Comparison of ENCODE assay signal across 8 cellular contexts in genomic region chr10:22475857-22476600, GRCh38.
A peak's percentile ranks its signal among the peaks of the same experiment; 100 is the strongest.
DNase-seq lines count a peak whose midpoint lies in the region; ATAC-seq and TF ChIP-seq lines count a peak whose summit lies in the region.

No MANE protein-coding gene starts in this region.

- H3K4me1 Mint-ChIP-seq in naive thymus-derived CD4-positive, alpha-beta T cell = peaks cover 5 to 25% (median 17%) of the 10 kb centered on the region in 7 donors

- no peak for TF ChIP-seq CTCF in Panc1 (IDR thresholded peaks at IDR 0.05)
- TF ChIP-seq CTCF in tibial nerve (IDR thresholded peaks at IDR 0.05) = no peak

- in situ Hi-C loops in Panc1 (cut with HindIII; ENCODE audit: low pct_unique_long_range_greater_than_20kb, low sequenced_read_pairs) = no loop called here

- CTCF ChIA-PET in Panc1 (lab: Charles Lee) = no interaction called here
- CTCF ChIA-PET in naive thymus-derived CD4-positive, alpha-beta T cell (lab: Charles Lee) = no interaction called here

- H3K4me3 ChIP-seq in Panc1 (ENCODE audit: low read depth in 2 of 2, low read length in 2 of 2) (peak overlapping the region; percentile 32 to 57), duodenal mucosa (ENCODE audit: low read depth in 1 of 2, low read length in 2 of 2) (peak overlapping the region; percentile 50 to 54), tibial nerve (peak overlapping the region; percentile 26 to 52 (median 40))
- peak overlapping the region; percentile 12 for H3K4me3 ChIP-seq in naive thymus-derived CD4-positive, alpha-beta T cell (ENCODE audit: low read length)

- H3K4me3 Mint-ChIP-seq in naive thymus-derived CD4-positive, alpha-beta T cell = peak overlapping the region; percentile 82 to 95 (median 88)

- peaks cover 23% of the 10 kb centered on the region for H3K27me3 ChIP-seq in Panc1 (ENCODE audit: control insufficient read depth, insufficient read depth, low read length)
- peaks cover 43 to 58% of the 10 kb centered on the region in 2 donors for H3K27me3 ChIP-seq in duodenal mucosa (ENCODE audit: control insufficient read depth in 1 of 2, insufficient read depth in 2 of 2, low read length in 2 of 2)
- peaks cover 26 to 29% of the 10 kb centered on the region in 2 donors for H3K27me3 ChIP-seq in naive thymus-derived CD4-positive, alpha-beta T cell (ENCODE audit: control insufficient read depth in 2 of 2, insufficient read depth in 2 of 2, low read length in 2 of 2)
- H3K27me3 ChIP-seq in tibial nerve = peaks cover 0 to 68% of the 10 kb centered on the region in 2 donors

- peaks cover 0 to 1% (median 0%) of the 10 kb centered on the region in 11 donors for H3K9me3 Mint-ChIP-seq in naive thymus-derived CD4-positive, alpha-beta T cell

- H3K9me3 ChIP-seq in Panc1 (ENCODE audit: control insufficient read depth, insufficient read depth, low read depth, low read length) = no peaks in the 10 kb centered on the region
- H3K9me3 ChIP-seq in duodenal mucosa (ENCODE audit: control insufficient read depth in 1 of 2, low read length in 2 of 2) = no peaks in the 10 kb centered on the region
- H3K9me3 ChIP-seq in naive thymus-derived CD4-positive, alpha-beta T cell (ENCODE audit: control insufficient read depth in 2 of 3, low read length in 3 of 3) = no peaks in the 10 kb centered on the region
- no peaks in the 10 kb centered on the region for H3K9me3 ChIP-seq in tibial nerve

- peaks cover 58 to 69% (median 66%) of the 10 kb centered on the region in 5 donors for H3K27me3 Mint-ChIP-seq in naive thymus-derived CD4-positive, alpha-beta T cell

- BruUV-seq in Panc1 (replicated peaks; lab: Mats Ljungman, UMichigan) = no TSS peak

- H3K27ac Mint-ChIP-seq in naive thymus-derived CD4-positive, alpha-beta T cell = peak overlapping the region in 2 of 9 donors; percentile 15 to 80

- whole genome bisulfite sequencing in tibial nerve, 2 donors = 1 to 2% methylated on average over 50 to 83 of the region's 85 CpGs

- intact Hi-C loops in Panc1 (cut with micrococcal nuclease; ENCODE audit: unreplicated experiment) = no loop called here
- intact Hi-C loops in naive thymus-derived CD4-positive, alpha-beta T cell (cut with micrococcal nuclease) = loop anchor here (2.0 to 5.0 kb wide), 2 partner anchors 39 to 134 kb away; no protein-coding TSS in a partner anchor

- POLR2A ChIA-PET in Panc1 (lab: Charles Lee) = no interaction called here
- POLR2A ChIA-PET in naive thymus-derived CD4-positive, alpha-beta T cell (lab: Charles Lee) = no interaction called here

- H3K4me1 ChIP-seq in Panc1 (ENCODE audit: control insufficient read depth, insufficient read depth, low read length) (no peaks in the 10 kb centered on the region), duodenal mucosa (ENCODE audit: control insufficient read depth in 1 of 2, insufficient read depth in 2 of 2, low read length in 2 of 2) (peaks cover 0 to 18% of the 10 kb centered on the region in 2 donors), tibial nerve (peaks cover 0 to 26% (median 12%) of the 10 kb centered on the region in 4 donors)
- peaks cover 6 to 7% of the 10 kb centered on the region in 2 donors for H3K4me1 ChIP-seq in naive thymus-derived CD4-positive, alpha-beta T cell (ENCODE audit: control insufficient read depth in 2 of 2, insufficient read depth in 2 of 2, low read length in 2 of 2)

- H3K36me3 Mint-ChIP-seq in naive thymus-derived CD4-positive, alpha-beta T cell = peaks cover 0 to 4% (median 0%) of the 10 kb centered on the region in 5 donors

- H3K36me3 ChIP-seq in Panc1 (ENCODE audit: control insufficient read depth, insufficient read depth, low read length) (no peaks in the 10 kb centered on the region), duodenal mucosa (ENCODE audit: control insufficient read depth in 1 of 2, insufficient read depth in 2 of 2, low read length in 2 of 2) (no peaks in the 10 kb centered on the region), tibial nerve (no peaks in the 10 kb centered on the region)
- H3K36me3 ChIP-seq in naive thymus-derived CD4-positive, alpha-beta T cell (ENCODE audit: control insufficient read depth in 2 of 3, insufficient read depth in 3 of 3, low read length in 3 of 3) = no peaks in the 10 kb centered on the region

- DNase-seq in Daoy (ENCODE audit: low read depth) (peak; percentile 15), Panc1 (ENCODE audit: low read depth, low spot score) (no peak), tibial nerve (ENCODE audit: low spot score in 2 of 2) (no peak), NCI-H1930 (lab: John Stamatoyannopoulos, UW) (no peak), T-helper 9 cell (no peak)
- DNase-seq in naive thymus-derived CD4-positive, alpha-beta T cell = peak in 5 of 9 donors; percentile 2 to 65 (median 8)

- peak; percentile 63 for ATAC-seq in Panc1
- no peak for ATAC-seq in naive thymus-derived CD4-positive, alpha-beta T cell
- no peak for ATAC-seq in GM21447 (IDR thresholded peaks at IDR 0.05; ENCODE audit: unreplicated experiment)

- TF ChIP-seq EP300 in tibial nerve (IDR thresholded peaks at IDR 0.05) = no peak

- H3K9ac ChIP-seq in duodenal mucosa (ENCODE audit: low read depth in 1 of 2, low read length in 2 of 2) = no peak overlapping the region

- H3K27ac ChIP-seq in Panc1 (ENCODE audit: low read length) = no peak overlapping the region
- no peak overlapping the region for H3K27ac ChIP-seq in duodenal mucosa (ENCODE audit: low read depth, low read length)
- no peak overlapping the region for H3K27ac ChIP-seq in naive thymus-derived CD4-positive, alpha-beta T cell (ENCODE audit: low read depth, low read length)
- H3K27ac ChIP-seq in tibial nerve = no peak overlapping the region

- TF ChIP-seq POLR2A in tibial nerve (IDR thresholded peaks at IDR 0.05) = no peak

Comparison
In these comparisons a context has a peak if more than half of its experiments do, and no peak if none do; other contexts are left out.
1. DNase-seq: peak in Daoy (single experiment) and naive thymus-derived CD4-positive, alpha-beta T cell (5 of 9); none in Panc1 (single experiment), tibial nerve (0 of 2), NCI-H1930 (0 of 2) and T-helper 9 cell (single experiment).
2. Peak in every context shown above with its lines, with median percentiles within 50 percentile points of each other: H3K4me3 ChIP-seq.